Comparison of ENCODE assay signal across 17 cellular contexts in the genomic region with DNA sequence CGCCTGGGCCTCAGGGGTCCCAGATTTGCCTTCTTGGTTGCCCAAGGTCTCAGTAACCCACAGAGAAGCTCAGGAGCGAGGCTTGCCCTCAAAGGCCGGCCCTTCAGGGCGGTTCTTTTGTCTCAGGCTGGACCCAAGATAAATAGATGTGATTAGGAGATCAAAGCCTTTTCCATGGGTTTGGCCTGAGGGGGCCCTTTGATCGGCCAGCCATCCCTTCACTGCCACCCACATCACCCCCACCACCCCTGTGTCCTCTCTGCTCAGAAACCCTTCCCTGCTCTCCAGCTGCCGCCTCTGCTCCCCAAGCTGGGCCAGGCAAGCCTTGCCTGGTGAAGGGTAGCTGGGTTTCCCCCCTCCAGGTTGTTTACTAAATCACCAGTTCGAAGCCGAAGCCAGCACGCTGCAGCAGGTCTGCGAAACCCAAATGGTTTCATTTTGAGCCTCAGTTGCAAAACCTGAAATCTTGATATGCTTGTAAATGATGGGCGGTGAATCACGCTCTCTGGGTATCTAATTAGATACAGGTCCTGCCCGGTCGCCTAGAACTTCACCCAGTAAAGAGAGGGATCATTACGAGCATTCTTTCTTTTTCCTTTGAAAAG.
DNase-seq lines count a peak whose midpoint lies in the region; TF ChIP-seq lines count a peak whose summit lies in the region.
"Had no signal": no experiment of that assay in that cellular context is flagged by ENCODE, and none has a peak within 500 bp of the region (broad histone marks: within the 10 kb centered on the region; RNA-seq: fewer than 3 reads in every experiment).

No MANE protein-coding gene starts in this region.

- TF ChIP-seq CTCF in GM13976 (IDR thresholded peaks at IDR 0.05; ENCODE audit: borderline replicate concordance, control extremely low read depth, extremely low read depth, insufficient read depth, missing control alignments), result no peak

- no peaks in the 10 kb centered on the region for H3K27me3 Mint-ChIP-seq in activated naive CD4-positive, alpha-beta T cell treated with anti-CD3 and anti-CD28 coated beads for 36 hours (ENCODE audit: low read depth)

- H3K9me3 Mint-ChIP-seq in activated naive CD4-positive, alpha-beta T cell treated with anti-CD3 and anti-CD28 coated beads for 36 hours, result no peaks in the 10 kb centered on the region
- H3K9me3 Mint-ChIP-seq: activated naive CD8-positive, alpha-beta T cell treated with anti-CD3 and anti-CD28 coated beads, Interleukin-2, amount 10 ng/mL, durations not matched to agents 7 days and 5 days; T-cell had no signal

- peaks cover 9% of the 10 kb centered on the region for H3K4me1 Mint-ChIP-seq in activated naive CD4-positive, alpha-beta T cell treated with anti-CD3 and anti-CD28 coated beads for 36 hours (ENCODE audit: low read depth)

- H3K27ac Mint-ChIP-seq in activated naive CD4-positive, alpha-beta T cell treated with anti-CD3 and anti-CD28 coated beads for 36 hours, result no peak overlapping the region
- H3K27ac Mint-ChIP-seq: activated naive CD8-positive, alpha-beta T cell treated with anti-CD3 and anti-CD28 coated beads, Interleukin-2, amount 10 ng/mL, durations not matched to agents 7 days and 5 days had no signal

- no peak overlapping the region for H3K4me3 Mint-ChIP-seq in activated naive CD4-positive, alpha-beta T cell treated with anti-CD3 and anti-CD28 coated beads for 36 hours
- H3K4me3 Mint-ChIP-seq: activated naive CD8-positive, alpha-beta T cell treated with anti-CD3 and anti-CD28 coated beads, Interleukin-2, amount 10 ng/mL, durations not matched to agents 7 days and 5 days had no signal

- intact Hi-C loops in activated naive CD4-positive, alpha-beta T cell treated with anti-CD3 and anti-CD28 coated beads for 36 hours (cut with micrococcal nuclease), result no loop called here
- intact Hi-C loops in posterior vena cava (cut with DNase I), result no loop called here

- H3K36me3 Mint-ChIP-seq in activated naive CD4-positive, alpha-beta T cell treated with anti-CD3 and anti-CD28 coated beads for 36 hours (ENCODE audit: low read depth), result no peaks in the 10 kb centered on the region
- H3K36me3 Mint-ChIP-seq: activated naive CD8-positive, alpha-beta T cell treated with anti-CD3 and anti-CD28 coated beads, Interleukin-2, amount 10 ng/mL, durations not matched to agents 7 days and 5 days; T-cell had no signal

- DNase-seq in activated naive CD4-positive, alpha-beta T cell treated with anti-CD3 and anti-CD28 coated beads for 36 hours, result peak; percentile 18
- no peak for DNase-seq in activated naive CD4-positive, alpha-beta T cell (lab: John Stamatoyannopoulos, UW)
- peak; percentile 50 for DNase-seq in GM13976 (ENCODE audit: low spot score)
- DNase-seq in SW480 (ENCODE audit: low spot score), result peak; percentile 54
- DNase-seq in posterior vena cava (ENCODE audit: low spot score), result peak; percentile 52
- DNase-seq in hypothalamus (lab: John Stamatoyannopoulos, UW), result no peak
- no peak for DNase-seq in NCI-H748 (lab: John Stamatoyannopoulos, UW; ENCODE audit: unreplicated experiment)
- DNase-seq in effector CD8-positive, alpha-beta T cell (lab: John Stamatoyannopoulos, UW), result no peak
- DNase-seq: activated naive CD8-positive, alpha-beta T cell treated with anti-CD3 and anti-CD28 coated beads, Interleukin-2, amount 10 ng/mL, durations not matched to agents 7 days and 5 days; DMS 273 treated with DMSO at 0.1 percent for 48 hours; foreskin keratinocyte; mammary epithelial cell; MM.1S; NCI-H2081; NCI-H748 treated with DMSO at 0.1 percent for 48 hours; testis had no signal

- CTCF ChIA-PET in activated naive CD4-positive, alpha-beta T cell treated with anti-CD3 and anti-CD28 coated beads for 36 hours (lab: Charles Lee), result interaction anchor here (0.8 kb wide), 1 partner anchor 86 kb away, joined by 3 read pairs; no protein-coding TSS in a partner anchor

- in situ Hi-C loops in GM13976 (cut with MboI; ENCODE audit: low sequenced_read_pairs, unreplicated experiment), result no loop called here

Comparison
In these comparisons a context has a peak if more than half of its experiments do, and no peak if none do; other contexts are left out.
1. DNase-seq: peak in activated naive CD4-positive, alpha-beta T cell treated with anti-CD3 and anti-CD28 coated beads for 36 hours (single experiment), GM13976 (single experiment), SW480 (single experiment) and posterior vena cava (single experiment); none in activated naive CD4-positive, alpha-beta T cell (0 of 4), hypothalamus (0 of 51), NCI-H748 (single experiment) and effector CD8-positive, alpha-beta T cell (single experiment).